ENCODE assay signal across 9 cellular contexts in the genomic region with DNA sequence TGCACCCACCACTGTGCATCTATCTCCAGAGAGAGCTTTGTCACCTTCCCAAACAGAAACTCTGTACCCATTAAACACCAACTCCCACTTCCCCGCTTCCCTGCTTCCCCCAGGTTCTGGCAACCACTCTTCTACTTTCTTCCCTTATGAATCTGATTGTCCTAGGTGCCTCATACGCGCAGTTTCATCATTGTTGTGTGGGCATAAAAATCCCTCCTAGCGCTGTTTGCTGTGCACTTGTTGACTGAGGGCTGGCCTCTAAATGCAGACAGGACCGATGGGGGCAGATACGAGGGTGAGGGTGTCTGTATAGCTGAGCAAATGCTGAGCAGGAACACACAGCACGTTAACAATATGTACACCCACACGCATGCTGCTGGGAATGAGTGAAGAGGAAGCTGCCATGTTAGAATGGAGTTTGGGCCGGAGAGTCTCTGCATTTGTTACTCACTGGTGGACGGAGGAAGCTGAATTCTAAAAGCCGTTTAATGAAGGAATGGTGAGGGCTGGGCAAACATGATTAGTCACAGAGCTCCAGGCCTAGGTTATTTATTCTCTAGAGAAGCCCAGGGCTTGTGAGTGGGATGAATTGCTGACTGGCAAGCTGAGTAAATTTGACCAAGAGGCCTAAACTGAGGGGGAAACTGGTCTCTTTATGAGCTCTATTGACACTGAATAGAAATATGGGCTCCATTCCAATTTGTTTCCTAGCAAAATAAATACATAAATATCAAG.
A peak's percentile ranks its signal among the peaks of the same experiment; 100 is the strongest.
DNase-seq lines count a peak whose midpoint lies in the region; ATAC-seq and TF ChIP-seq lines count a peak whose summit lies in the region.
"Had no signal": no experiment of that assay in that cellular context is flagged by ENCODE, and none has a peak within 500 bp of the region (broad histone marks: within the 10 kb centered on the region; RNA-seq: fewer than 3 reads in every experiment).

No MANE protein-coding gene starts in this region.

- H3K27ac Mint-ChIP-seq in stimulated activated effector memory CD8-positive, alpha-beta T cell treated with anti-CD3 and anti-CD28 coated beads, Interleukin-12 subunit alpha, Interleukin-12 subunit beta, amount 100 ng/mL, for 72 hours, result no peak overlapping the region

- intact Hi-C loops in colonic mucosa (cut with DNase I), result no loop called here

- peaks cover 7% of the 10 kb centered on the region for H3K4me1 ChIP-seq in colonic mucosa
- H3K4me1 ChIP-seq in mesodermal cell (ENCODE audit: control insufficient read depth, insufficient read depth, low read length, poor library complexity, severe bottlenecking), result peaks cover 17% of the 10 kb centered on the region

- WGBS in mesodermal cell (ENCODE audit: insufficient coverage in 2 of 2), 2 experiments, result 53 to 68% methylated on average over 6 of the region's 11 CpGs

- H3K4me1 Mint-ChIP-seq in stimulated activated effector memory CD8-positive, alpha-beta T cell treated with anti-CD3 and anti-CD28 coated beads, Interleukin-12 subunit alpha, Interleukin-12 subunit beta, amount 100 ng/mL, for 72 hours, result no peaks in the 10 kb centered on the region

- H3K27me3 ChIP-seq in colonic mucosa, result no peaks in the 10 kb centered on the region
- H3K27me3 ChIP-seq: right lobe of liver had no signal

- H3K36me3 Mint-ChIP-seq in stimulated activated effector memory CD8-positive, alpha-beta T cell treated with anti-CD3 and anti-CD28 coated beads, Interleukin-12 subunit alpha, Interleukin-12 subunit beta, amount 100 ng/mL, for 72 hours, result no peaks in the 10 kb centered on the region

- TF ChIP-seq CTCF in colonic mucosa (IDR thresholded peaks at IDR 0.05), result no peak

- H3K27ac ChIP-seq in colonic mucosa (peak overlapping the region; percentile 61), mesodermal cell (ENCODE audit: low read depth, low read length, severe bottlenecking) (peak overlapping the region; percentile 95)

- peak; percentile 32 for DNase-seq in AG20443 (ENCODE audit: low spot score)
- peak; percentile 89 for DNase-seq in NCI-H146 (lab: John Stamatoyannopoulos, UW)
- no peak for DNase-seq in colonic mucosa
- DNase-seq in stimulated activated effector memory CD8-positive, alpha-beta T cell treated with anti-CD3 and anti-CD28 coated beads, Interleukin-12 subunit alpha, Interleukin-12 subunit beta, amount 100 ng/mL, for 72 hours (ENCODE audit: low spot score in 2 of 2), result no peak
- DNase-seq in activated T-cell treated with anti-CD3 and anti-CD28 coated beads for 4 hours, result no peak
- DNase-seq in stimulated activated CD4-positive, alpha-beta T cell treated with anti-CD3 and anti-CD28 coated beads, Interleukin-4, amount 100 ng/mL, for 1 hour, result no peak
- DNase-seq: right lobe of liver had no signal

- peak overlapping the region in 1 of 2 donors; percentile 44 for H3K9ac ChIP-seq in colonic mucosa (ENCODE audit: low read depth in 2 of 2, low read length in 2 of 2)

- ATAC-seq in HG02610 (IDR thresholded peaks at IDR 0.05; ENCODE audit: unreplicated experiment), result no peak
- ATAC-seq in stimulated activated effector memory CD8-positive, alpha-beta T cell treated with anti-CD3 and anti-CD28 coated beads, Interleukin-12 subunit alpha, Interleukin-12 subunit beta, amount 100 ng/mL, for 72 hours, result no peak

- no peaks in the 10 kb centered on the region for H3K9me3 ChIP-seq in colonic mucosa
- no peaks in the 10 kb centered on the region for H3K9me3 ChIP-seq in mesodermal cell (ENCODE audit: control insufficient read depth, low read length)
- H3K9me3 ChIP-seq: right lobe of liver had no signal

- H3K4me3 ChIP-seq in colonic mucosa (no peak overlapping the region), mesodermal cell (ENCODE audit: extremely low read depth, insufficient read depth, low read length, poor library complexity, severe bottlenecking) (no peak overlapping the region)
- H3K4me3 ChIP-seq: right lobe of liver had no signal

- no peak overlapping the region for H3K4me3 Mint-ChIP-seq in stimulated activated effector memory CD8-positive, alpha-beta T cell treated with anti-CD3 and anti-CD28 coated beads, Interleukin-12 subunit alpha, Interleukin-12 subunit beta, amount 100 ng/mL, for 72 hours

- H3K36me3 ChIP-seq in colonic mucosa (no peaks in the 10 kb centered on the region), mesodermal cell (ENCODE audit: control insufficient read depth, insufficient read depth, low read length) (no peaks in the 10 kb centered on the region)
- H3K36me3 ChIP-seq: right lobe of liver had no signal

- no peaks in the 10 kb centered on the region for H3K9me3 Mint-ChIP-seq in stimulated activated effector memory CD8-positive, alpha-beta T cell treated with anti-CD3 and anti-CD28 coated beads, Interleukin-12 subunit alpha, Interleukin-12 subunit beta, amount 100 ng/mL, for 72 hours

Comparison
In these comparisons a context has a peak if more than half of its experiments do, and no peak if none do; other contexts are left out.
1. DNase-seq: peak in AG20443 (single experiment) and NCI-H146 (single experiment); none in colonic mucosa (single experiment), stimulated activated effector memory CD8-positive, alpha-beta T cell treated with anti-CD3 and anti-CD28 coated beads, Interleukin-12 subunit alpha, Interleukin-12 subunit beta, amount 100 ng/mL, for 72 hours (0 of 2), activated T-cell treated with anti-CD3 and anti-CD28 coated beads for 4 hours (single experiment) and stimulated activated CD4-positive, alpha-beta T cell treated with anti-CD3 and anti-CD28 coated beads, Interleukin-4, amount 100 ng/mL, for 1 hour (single experiment).